In genomic region chr3:66220602-66221377, GRCh38 we compare ENCODE assay signal across 1 cellular context.
TF ChIP-seq lines count a peak whose summit lies in the region.

SLC25A26 (plus strand) TSS chr3:66221001; CDS start chr3:66221095, 94 bp downstream.

TF ChIP-seq in A549, 52 proteins besides CTCF, POLR2A, EP300 and RAD21 (continued from another document):
- TF ChIP-seq REST (IDR thresholded peaks at IDR 0.05) (peak; percentile 81), GATA3 (IDR thresholded peaks at IDR 0.05; ENCODE audit: borderline replicate concordance) (peak; percentile 41; the same call in 1 of the 2 replicates), MAZ (IDR thresholded peaks at IDR 0.05; ENCODE audit: borderline replicate concordance, low read depth, low read length) (0 out of 2 replicates have a peak, but pooled peaks have one; percentile 25), E2F6 (IDR thresholded peaks at IDR 0.05; ENCODE audit: borderline replicate concordance, low read depth) (0 out of 2 replicates have a peak, but pooled peaks have one; percentile 55), TFCP2L1 (CRISPR knock-in tag; IDR thresholded peaks at IDR 0.05) (no peak), BHLHE40 (IDR thresholded peaks at IDR 0.05; ENCODE audit: low read depth, low read length) (peak; percentile 93)
